In the genomic region with DNA sequence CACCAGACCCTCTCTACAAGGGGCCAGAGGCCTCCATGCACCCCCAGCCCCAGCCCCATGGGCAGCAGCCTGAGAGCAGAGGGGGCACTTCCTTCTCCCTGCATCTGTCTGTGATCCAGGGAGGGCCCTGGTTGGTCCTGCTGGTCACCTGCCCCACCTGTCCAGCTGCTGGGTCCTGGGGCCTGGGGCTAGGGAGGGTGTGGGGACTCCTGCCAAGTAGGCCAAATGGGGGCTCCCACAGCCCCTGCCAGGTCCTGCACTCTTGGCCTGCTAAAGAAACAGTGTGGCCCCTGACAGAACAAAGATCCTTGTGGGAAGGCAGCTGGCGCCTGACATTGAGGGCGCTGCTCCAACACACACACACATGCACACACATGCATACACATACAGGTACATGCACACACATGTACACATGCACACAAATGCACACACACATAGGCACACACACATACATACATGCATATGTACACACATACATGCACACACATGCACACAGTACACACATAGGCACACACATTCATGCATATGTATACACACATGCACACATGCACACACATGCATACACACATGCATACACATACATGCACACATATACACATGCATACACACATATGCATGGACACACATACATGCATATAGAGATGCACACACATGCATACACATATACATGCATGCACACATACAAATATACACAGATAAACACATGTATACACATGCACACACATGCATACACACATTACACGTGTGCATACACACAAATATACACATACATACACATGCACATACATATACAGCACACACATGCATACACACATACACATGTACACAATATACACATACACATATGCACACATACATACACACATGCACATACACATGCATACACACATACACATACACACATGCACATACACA, we compare ENCODE assay signal across 24 cellular contexts. TPM values are rescaled to one million over a fixed set of nuclear protein-coding genes. Genes with fewer than 3 reads are reported as not detected.
"Had no signal": no experiment of that assay in that cellular context is flagged by ENCODE, and none has a peak within 500 bp of the region (broad histone marks: within the 10 kb centered on the region; RNA-seq: fewer than 3 reads in every experiment).

No MANE protein-coding gene starts in this region.

- H3K4me3 ChIP-seq: ascending aorta, gastrocnemius medialis, left ventricle myocardium inferior, mucosa of descending colon, ovary, psoas muscle, suprapubic skin, transverse colon had no signal

- H3K36me3 Mint-ChIP-seq: naive B cell had no signal

- DNase-seq: activated CD4-positive, alpha-beta T cell treated with anti-CD3 and anti-CD28 coated beads for 1 hour; activated CD4-positive, alpha-beta T cell treated with anti-CD3 and anti-CD28 coated beads, Interleukin-2, amount 50 U/mL, for 48 hours; activated effector memory CD4-positive, alpha-beta T cell treated with Interleukin-2 at 50 U/mL for 16 hours; activated naive CD4-positive, alpha-beta T cell treated with anti-CD3 and anti-CD28 coated beads, Interleukin-2, amount 50 U/mL, for 16 hours; activated T-cell treated with anti-CD3 and anti-CD28 coated beads, Interleukin-2, amount 50 U/mL, for 48 hours; cerebellar nuclear complex; cortex of kidney; effector CD4-positive, alpha-beta T cell; left ventricle myocardium inferior; mammary epithelial cell; mucosa of descending colon; naive B cell; right cardiac atrium; stimulated activated naive CD8-positive, alpha-beta T cell treated with anti-CD3 and anti-CD28 coated beads, Interleukin-15, amount 100 ng/mL, for 72 hours; T-helper 17 cell; transverse colon; WERI-Rb-1 had no signal

- H3K27me3 ChIP-seq: ascending aorta, gastrocnemius medialis, ovary, suprapubic skin, transverse colon had no signal

- H3K27ac ChIP-seq: ascending aorta, gastrocnemius medialis, left ventricle myocardium inferior, ovary, psoas muscle, suprapubic skin, transverse colon, WERI-Rb-1 had no signal

- H3K27ac Mint-ChIP-seq: naive B cell; stimulated activated naive CD8-positive, alpha-beta T cell treated with anti-CD3 and anti-CD28 coated beads, Interleukin-15, amount 100 ng/mL, for 72 hours; T-helper 17 cell had no signal

- H3K4me1 Mint-ChIP-seq: neural crest cell, T-helper 17 cell had no signal

- H3K4me1 ChIP-seq: ascending aorta, gastrocnemius medialis, left ventricle myocardium inferior, psoas muscle, suprapubic skin, transverse colon had no signal

- H3K9me3 ChIP-seq: ascending aorta, gastrocnemius medialis, left ventricle myocardium inferior, mucosa of descending colon, ovary, psoas muscle, suprapubic skin, transverse colon had no signal

- ATAC-seq: esophagus mucosa; gastrocnemius medialis; mucosa of descending colon; psoas muscle; right cardiac atrium; stimulated activated naive CD8-positive, alpha-beta T cell treated with anti-CD3 and anti-CD28 coated beads, Interleukin-15, amount 100 ng/mL, for 72 hours; T-helper 17 cell had no signal

- H3K36me3 ChIP-seq: ascending aorta, gastrocnemius medialis, left ventricle myocardium inferior, ovary, suprapubic skin, transverse colon, WERI-Rb-1 had no signal

- H3K27me3 Mint-ChIP-seq: naive B cell; stimulated activated naive CD8-positive, alpha-beta T cell treated with anti-CD3 and anti-CD28 coated beads, Interleukin-15, amount 100 ng/mL, for 72 hours; T-helper 17 cell had no signal

- H3K4me3 Mint-ChIP-seq: naive B cell; neural crest cell; stimulated activated naive CD8-positive, alpha-beta T cell treated with anti-CD3 and anti-CD28 coated beads, Interleukin-15, amount 100 ng/mL, for 72 hours; T-helper 17 cell had no signal

RNA-seq across cellular contexts. Expression of gene TRPM2, which starts 49.9 kb away (rescaled TPM):
- total RNA-seq: neural crest cell had no signal
